In the genomic region with DNA sequence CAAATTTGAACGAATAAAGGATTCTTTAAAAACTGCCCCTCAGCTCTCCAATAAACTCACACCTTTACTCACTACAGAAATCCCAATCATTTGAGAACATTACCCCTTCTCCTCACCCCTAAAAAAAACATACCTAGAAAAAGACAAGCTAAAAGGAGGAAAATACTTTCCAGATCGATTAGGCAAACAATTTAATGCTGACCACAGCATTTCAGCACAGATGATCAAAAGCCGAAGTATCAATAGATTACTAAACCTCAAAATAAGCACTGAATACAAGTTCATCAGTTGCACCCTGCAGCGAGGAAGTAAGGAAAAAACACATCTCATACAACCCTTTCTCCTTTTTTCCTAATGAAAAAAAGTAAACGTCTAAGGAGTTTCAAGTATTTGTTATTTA, we compare ENCODE assay signal across 30 cellular contexts.
"Had no signal": no experiment of that assay in that cellular context is flagged by ENCODE, and none has a peak within 500 bp of the region (broad histone marks: within the 10 kb centered on the region; RNA-seq: fewer than 3 reads in every experiment).

No MANE protein-coding gene starts in this region.

- DNase-seq: naive thymus-derived CD8-positive, alpha-beta T cell; occipital lobe; ovary; posterior cingulate gyrus; psoas muscle; right cardiac atrium; spleen; stimulated activated CD4-positive, alpha-beta T cell treated with anti-CD3 and anti-CD28 coated beads, Interleukin-12 subunit alpha, Interleukin-12 subunit beta, amount 100 ng/mL, for 4 hours; stimulated activated CD4-positive, alpha-beta T cell treated with anti-CD3 and anti-CD28 coated beads, Interleukin-1b, Interleukin-23, amount 100 ng/mL, for 48 hours; stimulated activated CD4-positive, alpha-beta T cell treated with anti-CD3 and anti-CD28 coated beads, Interleukin-4, amount 100 ng/mL, for 1 hour; stimulated activated CD4-positive, alpha-beta T cell treated with anti-CD3 and anti-CD28 coated beads, Interleukin-4, amount 100 ng/mL, for 4 hours; stimulated activated CD8-positive, alpha-beta memory T cell treated with anti-CD3 and anti-CD28 coated beads, Interleukin-4, amount 100 ng/mL, for 48 hours; stimulated activated naive CD4-positive, alpha-beta T cell treated with Interleukin-2 at 50 U/mL for 16 hours; stomach; thyroid gland; trophoblast cell; upper lobe of left lung had no signal

- H3K9ac ChIP-seq: neural progenitor cell, parathyroid adenoma had no signal

- H3K9me3 Mint-ChIP-seq: naive thymus-derived CD8-positive, alpha-beta T cell; nephron; neural progenitor cell; stimulated activated memory B cell treated with anti-CD40 and anti-IgM and Interleukin-4, amounts not matched to agents 10 μg/mL and 1 μg/mL and 100 μg/mL, for 72 hours; stimulated activated naive CD8-positive, alpha-beta T cell treated with anti-CD3 and anti-CD28 coated beads, Interleukin-15, Interleukin-2, amounts not matched to agents 100 ng/mL and 50 ng/mL, for 24 hours had no signal

- ATAC-seq: naive thymus-derived CD8-positive, alpha-beta T cell; psoas muscle; right cardiac atrium; sciatic nerve; stimulated activated memory B cell treated with anti-CD40 and anti-IgM and Interleukin-4, amounts not matched to agents 10 μg/mL and 1 μg/mL and 100 μg/mL, for 72 hours had no signal

- H3K36me3 ChIP-seq: neural progenitor cell, ovary, spleen, stomach, thoracic aorta, thyroid gland, tibial nerve, upper lobe of left lung, vagina had no signal

- H3K4me1 Mint-ChIP-seq: nephron had no signal

- FAIRE-seq: urothelium cell line had no signal

- H3K79me2 ChIP-seq: parathyroid adenoma had no signal

- H3K27me3 Mint-ChIP-seq: naive thymus-derived CD8-positive, alpha-beta T cell; stimulated activated memory B cell treated with anti-CD40 and anti-IgM and Interleukin-4, amounts not matched to agents 10 μg/mL and 1 μg/mL and 100 μg/mL, for 72 hours; stimulated activated naive CD8-positive, alpha-beta T cell treated with anti-CD3 and anti-CD28 coated beads, Interleukin-15, Interleukin-2, amounts not matched to agents 100 ng/mL and 50 ng/mL, for 24 hours had no signal

- H3K4me3 Mint-ChIP-seq: naive thymus-derived CD8-positive, alpha-beta T cell; nephron; neural progenitor cell; stimulated activated memory B cell treated with anti-CD40 and anti-IgM and Interleukin-4, amounts not matched to agents 10 μg/mL and 1 μg/mL and 100 μg/mL, for 72 hours; stimulated activated naive CD8-positive, alpha-beta T cell treated with anti-CD3 and anti-CD28 coated beads, Interleukin-15, Interleukin-2, amounts not matched to agents 100 ng/mL and 50 ng/mL, for 24 hours had no signal

- H3K4me3 ChIP-seq: neural progenitor cell, ovary, psoas muscle, skin epidermis, smooth muscle cell, spleen, stomach, thoracic aorta, thyroid gland, tibial nerve, upper lobe of left lung, vagina had no signal

- H3K4me2 ChIP-seq: neural progenitor cell, smooth muscle cell had no signal

- H3K27ac ChIP-seq: neural progenitor cell, ovary, parathyroid adenoma, psoas muscle, skin epidermis, spleen, stomach, thoracic aorta, thyroid gland, tibial nerve, upper lobe of left lung, vagina had no signal

- H3K9me3 ChIP-seq: ovary, psoas muscle, spleen, stomach, thoracic aorta, thyroid gland, tibial nerve, upper lobe of left lung, vagina had no signal

- H3K4me1 ChIP-seq: neural progenitor cell, parathyroid adenoma, psoas muscle, spleen, stomach, thyroid gland, tibial nerve, upper lobe of left lung, vagina had no signal

- H3K27me3 ChIP-seq: neural progenitor cell, ovary, spleen, stomach, thyroid gland, upper lobe of left lung, vagina had no signal

- H2AFZ ChIP-seq: neural progenitor cell, parathyroid adenoma had no signal

- H3K27ac Mint-ChIP-seq: nephron; neural progenitor cell; progenitor cell of endocrine pancreas; stimulated activated naive CD8-positive, alpha-beta T cell treated with anti-CD3 and anti-CD28 coated beads, Interleukin-15, Interleukin-2, amounts not matched to agents 100 ng/mL and 50 ng/mL, for 24 hours had no signal
